Comparison of ENCODE assay signal across 19 cellular contexts in the genomic region with DNA sequence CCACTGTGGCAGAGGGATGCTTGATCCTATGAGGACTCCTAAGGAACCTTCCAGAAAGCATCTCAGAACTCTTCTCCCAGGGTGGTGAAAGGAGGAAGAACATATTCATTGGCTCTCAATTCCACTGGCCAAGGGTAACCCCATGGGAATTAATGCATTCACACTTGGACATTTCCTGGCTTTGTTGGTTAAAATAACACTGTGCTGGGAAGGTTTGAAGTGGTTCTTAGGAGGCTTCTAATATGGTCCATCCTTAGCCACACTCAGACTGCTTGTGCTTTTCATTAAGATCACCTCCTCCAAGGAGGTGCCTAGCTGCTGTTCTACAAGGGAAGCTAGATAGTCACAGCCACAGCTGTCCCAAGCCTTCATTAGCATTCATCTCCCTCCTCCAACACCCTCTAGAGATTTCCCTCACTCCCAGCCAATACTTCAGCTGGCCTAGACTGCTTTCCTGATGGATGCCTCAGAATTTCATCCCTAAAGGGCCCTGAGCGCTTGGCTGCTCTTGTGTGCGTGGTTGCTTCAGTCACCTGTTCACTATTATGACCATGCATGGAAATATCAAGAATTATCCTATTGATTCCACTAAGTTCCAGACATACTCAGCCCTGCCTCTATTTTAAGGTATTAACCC.
DNase-seq lines count a peak whose midpoint lies in the region; ATAC-seq and TF ChIP-seq lines count a peak whose summit lies in the region.
"Had no signal": no experiment of that assay in that cellular context is flagged by ENCODE, and none has a peak within 500 bp of the region (broad histone marks: within the 10 kb centered on the region; RNA-seq: fewer than 3 reads in every experiment).

No MANE protein-coding gene starts in this region.

- no peak overlapping the region for H3K56ac ChIP-seq in IMR-90 (ENCODE audit: extremely low read depth, insufficient read depth, low read length)

- H2BK15ac ChIP-seq in IMR-90 (ENCODE audit: low read depth, low read length), result no peak overlapping the region

- dilution Hi-C loops in IMR-90 (cut with HindIII; ENCODE audit: low sequenced_read_pairs, unreplicated experiment), result no loop called here

- no peak overlapping the region for H3K27ac Mint-ChIP-seq in activated CD4-positive, alpha-beta memory T cell treated with anti-CD3 and anti-CD28 coated beads for 36 hours
- H3K27ac Mint-ChIP-seq: B cell; CD4-positive, alpha-beta T cell; GM23338 had no signal

- no peaks in the 10 kb centered on the region for H4K20me1 ChIP-seq in IMR-90 (ENCODE audit: insufficient read depth, low read length)

- BruUV-seq in IMR-90 (replicated peaks; lab: Mats Ljungman, UMichigan), result no TSS peak

- TF ChIP-seq POLR2A in IMR-90 (IDR thresholded peaks at IDR 0.05; ENCODE audit: low read depth, low read length), result no peak

- H3K36me3 Mint-ChIP-seq in activated CD4-positive, alpha-beta memory T cell treated with anti-CD3 and anti-CD28 coated beads for 36 hours, result no peaks in the 10 kb centered on the region

- no peaks in the 10 kb centered on the region for H3K9me3 ChIP-seq in IMR-90 (ENCODE audit: control insufficient read depth, insufficient read depth, low read length)
- H3K9me3 ChIP-seq in heart right ventricle, result no peaks in the 10 kb centered on the region

- H3K27ac ChIP-seq in IMR-90 (ENCODE audit: insufficient read depth, low read length) (no peak overlapping the region), heart right ventricle (no peak overlapping the region)
- H3K27ac ChIP-seq: PC-9, SK-N-MC had no signal

- H3K14ac ChIP-seq in IMR-90 (replicated peaks; ENCODE audit: low read depth, low read length), result no peak overlapping the region

- no peak for TF ChIP-seq RAD21 in IMR-90 (IDR thresholded peaks at IDR 0.05; ENCODE audit: low read length)

- H3K79me1 ChIP-seq in IMR-90 (ENCODE audit: low read depth in 1 of 2, low read length in 2 of 2), result no peaks in the 10 kb centered on the region

- no peak overlapping the region for H4K8ac ChIP-seq in IMR-90 (ENCODE audit: low read depth in 2 of 2, low read length in 2 of 2)

- no peak overlapping the region for H4K5ac ChIP-seq in IMR-90 (ENCODE audit: low read depth, low read length)

- no peak overlapping the region for H3K4me3 Mint-ChIP-seq in activated CD4-positive, alpha-beta memory T cell treated with anti-CD3 and anti-CD28 coated beads for 36 hours
- H3K4me3 Mint-ChIP-seq: B cell; CD4-positive, alpha-beta T cell; GM23338 had no signal

- H3K27me3 ChIP-seq in IMR-90 (ENCODE audit: control insufficient read depth, insufficient read depth, low read length) (no peaks in the 10 kb centered on the region), heart right ventricle (no peaks in the 10 kb centered on the region)

- H3K36me3 ChIP-seq in IMR-90 (ENCODE audit: control insufficient read depth, insufficient read depth, low read length), result no peaks in the 10 kb centered on the region
- no peaks in the 10 kb centered on the region for H3K36me3 ChIP-seq in heart right ventricle

- no peaks in the 10 kb centered on the region for H3K4me1 Mint-ChIP-seq in activated CD4-positive, alpha-beta memory T cell treated with anti-CD3 and anti-CD28 coated beads for 36 hours (ENCODE audit: low read depth)
- H3K4me1 Mint-ChIP-seq: B cell, GM23338 had no signal

- POLR2A ChIA-PET in IMR-90 (lab: Charles Lee; ENCODE audit: unreplicated experiment), result no interaction called here
- POLR2A ChIA-PET in activated CD4-positive, alpha-beta memory T cell treated with anti-CD3 and anti-CD28 coated beads for 36 hours (lab: Charles Lee), result no interaction called here

- WGBS in IMR-90 (ENCODE audit: extremely low coverage in 2 of 2, insufficient read length in 1 of 2), 2 experiments, result 100% methylated on average over 1 of the region's 2 CpGs; no CpG with 5 or more reads in 1 of the 2 experiments
- 82 to 91% methylated on average over 2 of the region's 2 CpGs for WGBS in heart right ventricle, 2 donors

- H3K18ac ChIP-seq in IMR-90 (ENCODE audit: low read depth, low read length), result no peak overlapping the region

- H3K9ac ChIP-seq in IMR-90 (ENCODE audit: low read depth, low read length), result no peak overlapping the region

- CTCF ChIA-PET in IMR-90 (lab: Yijun Ruan, JAX), result no interaction called here
- CTCF ChIA-PET in activated CD4-positive, alpha-beta memory T cell treated with anti-CD3 and anti-CD28 coated beads for 36 hours (lab: Charles Lee), result no interaction called here

- TF ChIP-seq CTCF in IMR-90 (conservative IDR thresholded peaks at IDR 0.05; ENCODE audit: low read depth, low read length) (no peak), heart right ventricle (IDR thresholded peaks at IDR 0.05) (no peak)

- H2BK5ac ChIP-seq in IMR-90 (ENCODE audit: low read depth, low read length, poor library complexity, severe bottlenecking), result no peak overlapping the region

- DNase-seq in IMR-90 (no peak), dermis blood vessel endothelial cell (peak; percentile 23), heart right ventricle (peak in 1 of 2 donors; percentile 11), retina (peak; percentile 29), mesenteric fat pad (ENCODE audit: low spot score) (no peak), cerebellar cortex (ENCODE audit: low spot score) (no peak)
- no peak for DNase-seq in activated CD4-positive, alpha-beta memory T cell treated with anti-CD3 and anti-CD28 coated beads for 36 hours
- DNase-seq: CD4-positive, alpha-beta T cell; MV-4-11; NCI-H1417; NCI-H2029 treated with DMSO at 0.1 percent for 48 hours; NCI-H510A treated with DMSO at 0.1 percent for 48 hours; NCI-H82; PC-9 had no signal

- H3K9me3 Mint-ChIP-seq in activated CD4-positive, alpha-beta memory T cell treated with anti-CD3 and anti-CD28 coated beads for 36 hours, result no peaks in the 10 kb centered on the region
- H3K9me3 Mint-ChIP-seq: CD4-positive, alpha-beta T cell; GM23338 had no signal

- peak overlapping the region; percentile 28; the same call in 1 of the 2 replicates for H2AK5ac ChIP-seq in IMR-90 (ENCODE audit: low read depth, low read length)

- no peak overlapping the region for H3K4ac ChIP-seq in IMR-90 (ENCODE audit: low read depth, low read length)

- H3K4me3 ChIP-seq in IMR-90 (ENCODE audit: insufficient read depth, low read depth, low read length) (no peak overlapping the region), heart right ventricle (no peak overlapping the region)
- H3K4me3 ChIP-seq: GM23338, K562, PC-9, SK-N-MC had no signal

- no peak overlapping the region for H3K23ac ChIP-seq in IMR-90 (ENCODE audit: low read depth, low read length)

- H3K27me3 Mint-ChIP-seq in activated CD4-positive, alpha-beta memory T cell treated with anti-CD3 and anti-CD28 coated beads for 36 hours, result no peaks in the 10 kb centered on the region
- H3K27me3 Mint-ChIP-seq: CD4-positive, alpha-beta T cell had no signal

- H3K9me1 ChIP-seq in IMR-90 (ENCODE audit: insufficient read depth, low read length), result no peaks in the 10 kb centered on the region

- no peak for ATAC-seq in IMR-90 (ENCODE audit: low read depth)
- peak; percentile 27 to 83 (median 59) for ATAC-seq in heart right ventricle
- ATAC-seq: GM23338, HCT116, K562 had no signal

- intact Hi-C loops in IMR-90 (cut with micrococcal nuclease), result no loop called here
- intact Hi-C loops in heart right ventricle (cut with DNase I), result no loop called here
- intact Hi-C loops in activated CD4-positive, alpha-beta memory T cell treated with anti-CD3 and anti-CD28 coated beads for 36 hours (cut with micrococcal nuclease), result no loop called here

- in situ Hi-C loops in IMR-90 (cut with MboI; ENCODE audit: low sequenced_read_pairs), result no loop called here

- no peak overlapping the region for H4K91ac ChIP-seq in IMR-90 (ENCODE audit: insufficient read depth, low read depth, low read length)

- no peak overlapping the region; the same call in 1 of the 2 replicates for H2BK20ac ChIP-seq in IMR-90 (ENCODE audit: low read depth, low read length)

- H3K4me1 ChIP-seq in IMR-90 (ENCODE audit: control insufficient read depth, insufficient read depth, low read length) (peaks cover 4% of the 10 kb centered on the region; the same call in 1 of the 2 replicates), heart right ventricle (peaks cover 0 to 34% (median 16%) of the 10 kb centered on the region in 9 donors)

- no peak overlapping the region for H2BK120ac ChIP-seq in IMR-90 (ENCODE audit: low read depth, low read length)

- no peak overlapping the region for H3K4me2 ChIP-seq in IMR-90 (ENCODE audit: low read depth, low read length)
- H3K4me2 ChIP-seq: GM23338, PC-9 had no signal

- no peak overlapping the region for H2AK9ac ChIP-seq in IMR-90 (replicated peaks; ENCODE audit: low read depth, low read length, poor library complexity)

- H2AFZ ChIP-seq in IMR-90 (replicated peaks; ENCODE audit: low read length, poor library complexity), result no peak overlapping the region
- H2AFZ ChIP-seq: GM23338, PC-9 had no signal

TF ChIP-seq in IMR-90, 13 proteins besides CTCF, POLR2A, EP300 and RAD21 (continues in another document):
- TF ChIP-seq MXI1 (IDR thresholded peaks at IDR 0.05; ENCODE audit: borderline replicate concordance, low read depth, low read length), result no peak
- TF ChIP-seq, protein P1, sequence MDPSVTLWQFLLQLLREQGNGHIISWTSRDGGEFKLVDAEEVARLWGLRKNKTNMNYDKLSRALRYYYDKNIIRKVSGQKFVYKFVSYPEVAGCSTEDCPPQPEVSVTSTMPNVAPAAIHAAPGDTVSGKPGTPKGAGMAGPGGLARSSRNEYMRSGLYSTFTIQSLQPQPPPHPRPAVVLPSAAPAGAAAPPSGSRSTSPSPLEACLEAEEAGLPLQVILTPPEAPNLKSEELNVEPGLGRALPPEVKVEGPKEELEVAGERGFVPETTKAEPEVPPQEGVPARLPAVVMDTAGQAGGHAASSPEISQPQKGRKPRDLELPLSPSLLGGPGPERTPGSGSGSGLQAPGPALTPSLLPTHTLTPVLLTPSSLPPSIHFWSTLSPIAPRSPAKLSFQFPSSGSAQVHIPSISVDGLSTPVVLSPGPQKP (IDR thresholded peaks at IDR 0.05; ENCODE audit: borderline replicate concordance, low read depth, low read length), result no peak
- TF ChIP-seq BHLHE40 (IDR thresholded peaks at IDR 0.05; ENCODE audit: low read depth, low read length), result no peak
- TF ChIP-seq NFE2L2 (IDR thresholded peaks at IDR 0.05; ENCODE audit: low read depth, low read length), result no peak
- TF ChIP-seq RCOR1 (IDR thresholded peaks at IDR 0.05; ENCODE audit: insufficient replicate concordance, low read length), result no peak
- TF ChIP-seq CHD1 (IDR thresholded peaks at IDR 0.05; ENCODE audit: low read depth, low read length), result no peak
- TF ChIP-seq FOS (IDR thresholded peaks at IDR 0.05; ENCODE audit: low read depth, low read length), result no peak
- no peak for TF ChIP-seq SMC3 (IDR thresholded peaks at IDR 0.05; ENCODE audit: low read depth, low read length)
- TF ChIP-seq MAZ (IDR thresholded peaks at IDR 0.05; ENCODE audit: borderline replicate concordance, low read depth, low read length), result no peak
- TF ChIP-seq RFX5 (IDR thresholded peaks at IDR 0.05; ENCODE audit: low read depth, low read length), result no peak
- no peak for TF ChIP-seq MAFK (IDR thresholded peaks at IDR 0.05; ENCODE audit: low read depth, low read length)
- TF ChIP-seq CEBPB (IDR thresholded peaks at IDR 0.05; ENCODE audit: low read depth, low read length), result no peak

Comparison
In these comparisons a context has a peak if more than half of its experiments do, and no peak if none do; other contexts are left out.
1. DNase-seq: peak in dermis blood vessel endothelial cell (single experiment) and retina (single experiment); none in IMR-90 (single experiment), activated CD4-positive, alpha-beta memory T cell treated with anti-CD3 and anti-CD28 coated beads for 36 hours (single experiment), mesenteric fat pad (single experiment) and cerebellar cortex (single experiment).